12 cellular contexts compared by ENCODE assay signal in the genomic region with DNA sequence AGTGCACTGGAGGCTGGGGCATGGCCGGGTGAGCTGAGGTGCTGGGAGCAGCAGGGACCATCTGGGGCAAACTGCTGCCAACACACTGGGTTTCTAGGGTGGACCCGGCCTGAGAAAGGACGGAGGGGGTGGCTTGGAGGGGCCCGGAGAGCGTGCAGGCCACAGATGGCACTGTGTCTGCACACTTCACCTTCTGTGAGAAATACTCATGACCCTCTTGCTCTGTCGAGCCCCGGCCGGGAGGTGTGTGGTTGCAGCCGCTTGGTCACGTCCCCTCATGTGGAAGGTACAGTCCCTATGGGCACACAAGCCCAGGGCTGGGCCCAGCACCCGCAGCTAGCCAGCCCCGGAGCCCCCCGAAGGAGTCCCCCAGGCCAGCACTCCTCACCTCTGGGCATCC. TPM values are rescaled to one million over a fixed set of nuclear protein-coding genes. Genes with fewer than 3 reads are reported as not detected.
DNase-seq lines count a peak whose midpoint lies in the region; ATAC-seq and TF ChIP-seq lines count a peak whose summit lies in the region.
"Had no signal": no experiment of that assay in that cellular context is flagged by ENCODE, and none has a peak within 500 bp of the region (broad histone marks: within the 10 kb centered on the region; RNA-seq: fewer than 3 reads in every experiment).

No MANE protein-coding gene starts in this region.

- no peaks in the 10 kb centered on the region for H3K36me3 Mint-ChIP-seq in activated CD4-positive, alpha-beta memory T cell treated with anti-CD3 and anti-CD28 coated beads for 36 hours
- H3K36me3 Mint-ChIP-seq: mesothelial cell of epicardium had no signal

- peaks cover 18% of the 10 kb centered on the region for H3K4me1 Mint-ChIP-seq in activated CD4-positive, alpha-beta memory T cell treated with anti-CD3 and anti-CD28 coated beads for 36 hours (ENCODE audit: low read depth)

- no peak overlapping the region for H3K27ac Mint-ChIP-seq in activated CD4-positive, alpha-beta memory T cell treated with anti-CD3 and anti-CD28 coated beads for 36 hours
- H3K27ac Mint-ChIP-seq: mesothelial cell of epicardium had no signal

- no peaks in the 10 kb centered on the region for H4K20me1 ChIP-seq in OCI-LY3 (ENCODE audit: insufficient read depth, low read length)

- peak overlapping the region; percentile 3 for H2BK12ac ChIP-seq in neuronal stem cell (ENCODE audit: low read length)

- TF ChIP-seq CTCF in OCI-LY3 (IDR thresholded peaks at IDR 0.05; ENCODE audit: low read depth, low read length) = no peak; the same call in 1 of the 2 replicates

- no peaks in the 10 kb centered on the region for H3K79me2 ChIP-seq in OCI-LY3 (ENCODE audit: low read length)

- no peaks in the 10 kb centered on the region for H3K79me1 ChIP-seq in neuronal stem cell (ENCODE audit: low read depth, low read length)

- H3K27me3 Mint-ChIP-seq in activated CD4-positive, alpha-beta memory T cell treated with anti-CD3 and anti-CD28 coated beads for 36 hours = no peaks in the 10 kb centered on the region

- intact Hi-C loops in activated CD4-positive, alpha-beta memory T cell treated with anti-CD3 and anti-CD28 coated beads for 36 hours (cut with micrococcal nuclease) = no loop called here

- H3K9ac ChIP-seq in OCI-LY3 (ENCODE audit: low read length) (peak overlapping the region; percentile 37), neuronal stem cell (ENCODE audit: low read depth, low read length, poor library complexity) (peak overlapping the region; percentile 18)

- WGBS in neuronal stem cell (ENCODE audit: extremely low coverage in 2 of 2, insufficient read length in 2 of 2, insufficient replicate concordance in 1 of 2), 2 donors = no CpG with 5 or more reads among the region's 13 CpGs

- no peak overlapping the region for H2BK15ac ChIP-seq in neuronal stem cell (ENCODE audit: low read length)

- no peak overlapping the region for H3K4ac ChIP-seq in neuronal stem cell (ENCODE audit: low read length)

- no peak for DNase-seq in neuronal stem cell (ENCODE audit: low spot score)
- no peak for DNase-seq in activated CD4-positive, alpha-beta memory T cell treated with anti-CD3 and anti-CD28 coated beads for 36 hours
- DNase-seq in hypothalamus (lab: John Stamatoyannopoulos, UW) = no peak
- DNase-seq: activated T-cell treated with anti-CD3 and anti-CD28 coated beads, Interleukin-2, amount 50 U/mL, for 1 hour; DND-41; thyroid gland had no signal

- no peak overlapping the region for H2BK120ac ChIP-seq in neuronal stem cell (ENCODE audit: low read depth, low read length)

- H3K23ac ChIP-seq in neuronal stem cell (ENCODE audit: low read depth, low read length, poor library complexity) = no peak overlapping the region

- H2AFZ ChIP-seq in OCI-LY3 (ENCODE audit: low read depth, low read length) (peak overlapping the region; percentile 28; the same call in 1 of the 2 replicates), neuronal stem cell (ENCODE audit: low read length) (peak overlapping the region; percentile 71)

- H3K36me3 ChIP-seq in OCI-LY3 (replicated peaks; ENCODE audit: low read depth, low read length) (no peaks in the 10 kb centered on the region), neuronal stem cell (replicated peaks in 1 of 2; ENCODE audit: control insufficient read depth in 2 of 2, insufficient read depth in 2 of 2, low read length in 2 of 2) (no peaks in the 10 kb centered on the region)
- H3K36me3 ChIP-seq: thyroid gland had no signal

- H3K9me3 Mint-ChIP-seq in activated CD4-positive, alpha-beta memory T cell treated with anti-CD3 and anti-CD28 coated beads for 36 hours = no peaks in the 10 kb centered on the region
- H3K9me3 Mint-ChIP-seq: mesothelial cell of epicardium had no signal

- peaks cover 3% of the 10 kb centered on the region; the same call in 1 of the 2 replicates for H3K9me3 ChIP-seq in OCI-LY3 (ENCODE audit: insufficient read depth, low read length)
- H3K9me3 ChIP-seq in neuronal stem cell (replicated peaks in 1 of 2; ENCODE audit: control insufficient read depth in 2 of 2, insufficient read depth in 1 of 2, low read depth in 1 of 2, low read length in 2 of 2) = peaks cover 2 to 5% of the 10 kb centered on the region in 2 donors
- H3K9me3 ChIP-seq: thyroid gland had no signal

- no peak overlapping the region for H4K91ac ChIP-seq in neuronal stem cell (ENCODE audit: low read depth, low read length, poor library complexity)

- peak overlapping the region; percentile 30 for H2AK5ac ChIP-seq in neuronal stem cell (ENCODE audit: low read depth, low read length)

- POLR2A ChIA-PET in activated CD4-positive, alpha-beta memory T cell treated with anti-CD3 and anti-CD28 coated beads for 36 hours (lab: Charles Lee) = no interaction called here

- no peak overlapping the region for H3K4me3 Mint-ChIP-seq in activated CD4-positive, alpha-beta memory T cell treated with anti-CD3 and anti-CD28 coated beads for 36 hours
- H3K4me3 Mint-ChIP-seq: mesothelial cell of epicardium had no signal

- ATAC-seq in GM18867 (IDR thresholded peaks at IDR 0.05; ENCODE audit: unreplicated experiment) (peak; percentile 22), HG02588 (IDR thresholded peaks at IDR 0.05; ENCODE audit: unreplicated experiment) (peak; percentile 24), GM19395 (IDR thresholded peaks at IDR 0.05; ENCODE audit: unreplicated experiment) (no peak), GM21717 (IDR thresholded peaks at IDR 0.05; ENCODE audit: unreplicated experiment) (no peak)

- CTCF ChIA-PET in activated CD4-positive, alpha-beta memory T cell treated with anti-CD3 and anti-CD28 coated beads for 36 hours (lab: Charles Lee) = no interaction called here

- H3K27ac ChIP-seq in OCI-LY3 (ENCODE audit: low read length) (no peak overlapping the region), neuronal stem cell (replicated peaks; ENCODE audit: low read length) (no peak overlapping the region)
- H3K27ac ChIP-seq: thyroid gland had no signal

- no peak overlapping the region for H3K14ac ChIP-seq in neuronal stem cell (ENCODE audit: low read length)

- H3K4me1 ChIP-seq in OCI-LY3 (ENCODE audit: low read length) (peaks cover 42% of the 10 kb centered on the region), neuronal stem cell (ENCODE audit: control insufficient read depth in 2 of 2, insufficient read depth in 1 of 2, low read depth in 1 of 2, low read length in 2 of 2) (peaks cover 5 to 6% of the 10 kb centered on the region in 2 donors)
- H3K4me1 ChIP-seq: thyroid gland had no signal

- no peak overlapping the region for H4K8ac ChIP-seq in neuronal stem cell (ENCODE audit: low read depth, low read length)

- H2BK5ac ChIP-seq in neuronal stem cell (ENCODE audit: low read length) = peak overlapping the region; percentile 30

- H3K27me3 ChIP-seq in OCI-LY3 (ENCODE audit: low read depth, low read length) = peaks cover 38% of the 10 kb centered on the region
- peaks cover 0 to 32% (median 0%) of the 10 kb centered on the region in 3 experiments for H3K27me3 ChIP-seq in neuronal stem cell (ENCODE audit: control insufficient read depth in 3 of 3, insufficient read depth in 3 of 3, low read depth in 1 of 3, low read length in 3 of 3)
- H3K27me3 ChIP-seq: thyroid gland had no signal

- peak overlapping the region; percentile 68 for H3K4me3 ChIP-seq in OCI-LY3 (ENCODE audit: low read length)
- no peak overlapping the region for H3K4me3 ChIP-seq in neuronal stem cell (ENCODE audit: low read length in 2 of 2)
- H3K4me3 ChIP-seq: thyroid gland had no signal

- H3K4me2 ChIP-seq in OCI-LY3 (ENCODE audit: low read length) (peak overlapping the region; percentile 85), neuronal stem cell (ENCODE audit: insufficient read depth, low read length, poor library complexity, severe bottlenecking) (no peak overlapping the region)

- peak overlapping the region; percentile 58 for H3K18ac ChIP-seq in neuronal stem cell (ENCODE audit: low read length)

RNA-seq across cellular contexts. Expression of gene RBM38, which starts 59.7 kb away (rescaled TPM):
- 38.4 TPM for polyA plus RNA-seq in neuronal stem cell (2013, experiment 1 of 2)
- 40.3 TPM for polyA plus RNA-seq in neuronal stem cell (2013, experiment 2 of 2)
- 10 to 100 TPM; 73.4 to 77.3 TPM for total RNA-seq in activated CD4-positive, alpha-beta memory T cell treated with anti-CD3 and anti-CD28 coated beads for 36 hours

Comparison
In these comparisons a context has a peak if more than half of its experiments do, and no peak if none do; other contexts are left out.
1. ATAC-seq: peak in GM18867 (single experiment) and HG02588 (single experiment); none in GM19395 (single experiment) and GM21717 (single experiment).